In the genomic region with DNA sequence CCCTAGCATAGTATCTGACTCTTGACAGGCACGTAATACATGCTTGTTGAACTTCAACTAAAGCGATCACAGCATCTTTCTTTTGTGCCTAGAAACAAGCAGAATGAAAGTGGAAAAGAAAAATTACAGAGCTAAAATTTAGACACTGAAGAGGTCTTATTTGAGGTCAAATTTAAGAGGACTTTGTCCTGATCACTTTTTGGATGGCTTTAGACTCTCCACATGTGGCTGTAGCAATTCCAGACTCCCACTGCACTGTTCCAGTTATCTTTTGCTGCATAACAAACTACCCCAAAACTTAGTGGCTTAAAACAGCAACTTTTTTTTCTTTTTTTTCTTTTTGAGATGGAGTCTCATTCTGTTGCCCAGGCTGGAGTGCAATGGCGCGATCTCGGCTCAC, we compare ENCODE assay signal across 14 cellular contexts.
"Had no signal": no experiment of that assay in that cellular context is flagged by ENCODE, and none has a peak within 500 bp of the region (broad histone marks: within the 10 kb centered on the region; RNA-seq: fewer than 3 reads in every experiment).

No MANE protein-coding gene starts in this region.

- H3K27me3 ChIP-seq: dorsolateral prefrontal cortex, pancreas, testis, tibial nerve, upper lobe of right lung had no signal

- H3K9me3 ChIP-seq: pancreas, testis, tibial nerve, upper lobe of right lung had no signal

- H3K4me1 ChIP-seq: pancreas had no signal

- H3K36me3 ChIP-seq: pancreas, tibial nerve, upper lobe of right lung had no signal

- DNase-seq: central memory CD4-positive, alpha-beta T cell; dorsolateral prefrontal cortex; effector CD8-positive, alpha-beta T cell; left cardiac atrium; occipital lobe; pancreas; right cardiac atrium; stimulated activated CD4-positive, alpha-beta T cell treated with anti-CD3 and anti-CD28 coated beads, Interleukin-4, amount 100 ng/mL, for 1 hour; stimulated activated CD8-positive, alpha-beta memory T cell treated with anti-CD3 and anti-CD28 coated beads, Interleukin-4, amount 100 ng/mL, for 48 hours; stimulated activated naive CD8-positive, alpha-beta T cell treated with anti-CD3 and anti-CD28 coated beads, Interleukin-15, Interleukin-2, amounts not matched to agents 100 U/mL and 50 U/mL, for 24 hours; testis; upper lobe of right lung had no signal

- H3K27ac ChIP-seq: dorsolateral prefrontal cortex, pancreas, testis, upper lobe of right lung had no signal

- H3K4me3 ChIP-seq: coronary artery, dorsolateral prefrontal cortex, pancreas, testis, tibial nerve, upper lobe of right lung had no signal
